ENCODE assay signal across 8 cellular contexts in genomic region chr12:53231859-53232640, GRCh38. TPM values are rescaled to one million over a fixed set of nuclear protein-coding genes. Genes with fewer than 3 reads are reported as not detected.
DNase-seq lines count a peak whose midpoint lies in the region; ATAC-seq and TF ChIP-seq lines count a peak whose summit lies in the region.

Gene RARG (minus strand): TSS chr12:53232209. CDS start chr12:53227545, 4,664 bp downstream.

- H3K4me3 ChIP-seq in LNCaP clone FGC (ENCODE audit: low read depth, low read length) (peak within 1 kb of the TSS; percentile 58), dorsolateral prefrontal cortex (peak within 1 kb of the TSS; percentile 42 to 82 (median 67)), lower leg skin (ENCODE audit: low read depth, poor library complexity, severe bottlenecking) (peak within 1 kb of the TSS; percentile 55)

- TF ChIP-seq POLR2A in lower leg skin (IDR thresholded peaks at IDR 0.05): no peak

- DNase-seq in Daoy (ENCODE audit: low read depth) (peak; percentile 60), LNCaP clone FGC (ENCODE audit: low read depth) (no peak), dorsolateral prefrontal cortex (peak in 3 of 10 donors; percentile 62 to 69 (median 62)), lower leg skin (ENCODE audit: low spot score in 2 of 2) (peak in 1 of 2 donors; percentile 93)
- DNase-seq in activated CD4-positive, alpha-beta T cell treated with anti-CD3 and anti-CD28 coated beads, Interleukin-2, amount 50 U/mL, for 48 hours: peak; percentile 80 to 81
- DNase-seq in stimulated activated CD8-positive, alpha-beta memory T cell treated with anti-CD3 and anti-CD28 coated beads, Interleukin-2, amount 100 ng/mL, for 48 hours (ENCODE audit: low read depth in 2 of 2): peak; percentile 55 to 72

- intact Hi-C loops in dorsolateral prefrontal cortex (cut with DNase I) (no loop called here), lower leg skin (cut with DNase I; ENCODE audit: low total_unique reads) (no loop called here)

- TF ChIP-seq CTCF in LNCaP clone FGC (IDR thresholded peaks at IDR 0.05; ENCODE audit: control insufficient read depth, extremely low read depth, insufficient read depth) (no peak), dorsolateral prefrontal cortex (IDR thresholded peaks at IDR 0.05 in 54 of 56, conservative IDR thresholded peaks at IDR 0.05 in 2 of 56; ENCODE audit: low read depth in 1 of 56, partially characterized antibody in 56 of 56) (peak in 3 of 56 donors; percentile 5 to 15 (median 8)), lower leg skin (IDR thresholded peaks at IDR 0.05) (no peak)

- peak within 1 kb of the TSS in 57 of 59 donors; percentile 42 to 93 (median 79) for H3K27ac ChIP-seq in dorsolateral prefrontal cortex

- ATAC-seq in HG03095 (IDR thresholded peaks at IDR 0.05; ENCODE audit: unreplicated experiment) (no peak), HG03135 (IDR thresholded peaks at IDR 0.05; ENCODE audit: unreplicated experiment) (no peak)

- no peaks in the 10 kb centered on the region for H3K27me3 ChIP-seq in dorsolateral prefrontal cortex

- WGBS in lower leg skin, 2 donors: 0 to 1% methylated on average over 31 to 37 of the region's 51 CpGs

RNA-seq across cellular contexts. Expression of gene RARG, which starts in this region (rescaled TPM):
- total RNA-seq in Daoy (2014; rRNA removed; shearing (Covaris generic)): 3.5 and 6.2 TPM in 2 replicates
- total RNA-seq in dorsolateral prefrontal cortex: 10 to 100 TPM in 100 of 120 experiments, 1 to 10 TPM in 20; 5.6 to 27.3 (median 13.3) TPM
- 100 to 1,000 TPM; 160 to 207 (median 199) TPM for total RNA-seq in lower leg skin

Comparison
In these comparisons a context has a peak if more than half of its experiments do, and no peak if none do; other contexts are left out.
1. RNA of gene RARG (total RNA-seq): 160 to 207 TPM in lower leg skin; 5.6 to 27.3 TPM in dorsolateral prefrontal cortex and 3.5 to 6.2 TPM in Daoy; every median in the first group is over 4 times any median in the second.
2. Peak in every context shown above with its lines, with median percentiles within 50 percentile points of each other: H3K4me3 ChIP-seq.